40 cellular contexts compared by ENCODE assay signal in the genomic region with DNA sequence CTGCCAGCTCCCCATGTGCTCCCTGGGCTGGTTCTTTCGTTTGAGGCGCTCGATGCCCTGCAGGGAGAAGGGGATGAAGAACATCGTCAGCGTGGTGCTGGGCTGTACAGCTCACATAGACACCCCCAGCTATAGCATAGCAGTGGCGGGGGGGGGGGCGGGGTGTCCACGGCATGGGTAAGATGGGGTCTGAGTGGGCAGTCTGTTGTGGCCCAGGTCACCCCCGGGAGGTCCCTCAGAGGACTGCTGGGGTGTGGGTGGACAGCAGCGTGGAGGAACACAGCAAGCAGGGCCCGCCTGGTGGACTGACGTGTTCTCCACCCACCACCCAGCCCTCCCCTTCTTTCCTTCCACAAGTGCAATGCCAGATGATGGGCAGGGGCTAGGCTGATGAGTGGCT. TPM values are rescaled to one million over a fixed set of nuclear protein-coding genes. Genes with fewer than 3 reads are reported as not detected.
"Had no signal": no experiment of that assay in that cellular context is flagged by ENCODE, and none has a peak within 500 bp of the region (broad histone marks: within the 10 kb centered on the region; RNA-seq: fewer than 3 reads in every experiment).

No MANE protein-coding gene starts in this region.

- H3K9me3 ChIP-seq: esophagus muscularis mucosa, gastroesophageal sphincter had no signal

- H3K27ac Mint-ChIP-seq: activated CD4-positive, alpha-beta memory T cell treated with anti-CD3 and anti-CD28 coated beads for 36 hours; activated CD4-positive, alpha-beta T cell treated with anti-CD3 and anti-CD28 coated beads for 36 hours; activated CD4-positive, alpha-beta T cell treated with anti-CD3 and anti-CD28 coated beads, Interleukin-2, amount 10 ng/mL, durations not matched to agents 24 days and 14 days; activated CD8-positive, alpha-beta memory T cell treated with anti-CD3 and anti-CD28 coated beads, Interleukin-2, amount 10 ng/mL, durations not matched to agents 7 days and 5 days; activated CD8-positive, alpha-beta T cell treated with anti-CD3 and anti-CD28 coated beads, Interleukin-2, amount 10 ng/mL, durations not matched to agents 7 days and 5 days; activated naive CD8-positive, alpha-beta T cell; activated T-helper 1 cell treated with anti-CD3 and anti-CD28 coated beads, Interleukin-12 subunit alpha, Interleukin-12 subunit beta, Interleukin-2, Interleukin-4 antibody, amounts not matched to agents 30 ng/mL and 10 ng/mL and 1 ng/mL, durations not matched to agents 14 hours and 24 hours and 36 hours; activated T-helper 2 cell treated with anti-CD3 and anti-CD28 coated beads, Interferon-gamma antibody, Interleukin-2, Interleukin-4, amounts not matched to agents 10 μg/mL and 5 μg/mL and 100 μg/mL, durations not matched to agents 14 hours and 24 hours and 36 hours; effector memory CD8-positive, alpha-beta T cell had no signal

- H3K4me3 Mint-ChIP-seq: activated CD4-positive, alpha-beta memory T cell treated with anti-CD3 and anti-CD28 coated beads for 36 hours; activated CD4-positive, alpha-beta T cell treated with anti-CD3 and anti-CD28 coated beads for 36 hours; activated CD4-positive, alpha-beta T cell treated with anti-CD3 and anti-CD28 coated beads, Interleukin-2, amount 10 ng/mL, durations not matched to agents 24 days and 14 days; activated CD8-positive, alpha-beta memory T cell treated with anti-CD3 and anti-CD28 coated beads, Interleukin-2, amount 10 ng/mL, durations not matched to agents 7 days and 5 days; activated CD8-positive, alpha-beta T cell treated with anti-CD3 and anti-CD28 coated beads, Interleukin-2, amount 10 ng/mL, durations not matched to agents 7 days and 5 days; activated naive CD8-positive, alpha-beta T cell; activated T-helper 1 cell treated with anti-CD3 and anti-CD28 coated beads, Interleukin-12 subunit alpha, Interleukin-12 subunit beta, Interleukin-2, Interleukin-4 antibody, amounts not matched to agents 30 ng/mL and 10 ng/mL and 1 ng/mL, durations not matched to agents 14 hours and 24 hours and 36 hours; central memory CD8-positive, alpha-beta T cell; effector memory CD8-positive, alpha-beta T cell had no signal

- ATAC-seq: activated CD4-positive, alpha-beta T cell treated with anti-CD3 and anti-CD28 coated beads for 36 hours; activated CD8-positive, alpha-beta memory T cell treated with anti-CD3 and anti-CD28 coated beads, Interleukin-2, amount 10 ng/mL, durations not matched to agents 7 days and 5 days; activated CD8-positive, alpha-beta T cell treated with anti-CD3 and anti-CD28 coated beads, Interleukin-2, amount 10 ng/mL, durations not matched to agents 7 days and 5 days; effector memory CD8-positive, alpha-beta T cell; gastroesophageal sphincter had no signal

- H3K36me3 Mint-ChIP-seq: activated naive CD8-positive, alpha-beta T cell had no signal

- FAIRE-seq: astrocyte, bronchial epithelial cell, colon had no signal

- H3K4me3 ChIP-seq: esophagus muscularis mucosa, gastroesophageal sphincter had no signal

- DNase-seq: activated CD4-positive, alpha-beta memory T cell treated with anti-CD3 and anti-CD28 coated beads for 36 hours; activated CD4-positive, alpha-beta T cell treated with anti-CD3 and anti-CD28 coated beads for 36 hours; activated CD4-positive, alpha-beta T cell treated with anti-CD3 and anti-CD28 coated beads, Interleukin-2, amount 10 ng/mL, durations not matched to agents 24 days and 14 days; activated CD4-positive, CD25-positive, alpha-beta regulatory T cell; activated CD4-positive, CD25-positive, alpha-beta regulatory T cell treated with anti-CD3 and anti-CD28 coated beads, Interleukin-2, amount 50 U/mL, for 72 hours; activated CD8-positive, alpha-beta memory T cell treated with anti-CD3 and anti-CD28 coated beads, Interleukin-2, amount 10 ng/mL, durations not matched to agents 7 days and 5 days; activated CD8-positive, alpha-beta memory T cell treated with anti-CD3 and anti-CD28 coated beads, Interleukin-2, amount 50 U/mL, for 4 hours; activated CD8-positive, alpha-beta T cell treated with anti-CD3 and anti-CD28 coated beads, Interleukin-2, amount 10 ng/mL, durations not matched to agents 7 days and 5 days; activated gamma-delta T cell treated with Interleukin-2 at 50 U/mL for 16 hours; activated naive CD4-positive, alpha-beta T cell treated with anti-CD3 and anti-CD28 coated beads, Interleukin-2, amount 50 U/mL, for 16 hours; activated naive CD4-positive, alpha-beta T cell treated with Interleukin-2 at 50 U/mL for 16 hours; activated T-cell treated with anti-CD3 and anti-CD28 coated beads, Interleukin-2, amount 50 U/mL, for 1 hour; activated T-cell treated with anti-CD3 and anti-CD28 coated beads, Interleukin-2, amount 50 U/mL, for 48 hours; amniotic stem cell; anterior cingulate cortex; brain microvascular endothelial cell; cortex of kidney; dermis blood vessel endothelial cell; effector CD4-positive, alpha-beta T cell; effector memory CD8-positive, alpha-beta T cell; erythroblast; foreskin melanocyte; head of caudate nucleus; T-helper 2 cell had no signal

- H3K9me3 Mint-ChIP-seq: activated CD4-positive, alpha-beta memory T cell treated with anti-CD3 and anti-CD28 coated beads for 36 hours; activated CD4-positive, alpha-beta T cell treated with anti-CD3 and anti-CD28 coated beads, Interleukin-2, amount 10 ng/mL, durations not matched to agents 24 days and 14 days; activated T-helper 1 cell treated with anti-CD3 and anti-CD28 coated beads, Interleukin-12 subunit alpha, Interleukin-12 subunit beta, Interleukin-2, Interleukin-4 antibody, amounts not matched to agents 30 ng/mL and 10 ng/mL and 1 ng/mL, durations not matched to agents 14 hours and 24 hours and 36 hours; activated T-helper 2 cell treated with anti-CD3 and anti-CD28 coated beads, Interferon-gamma antibody, Interleukin-2, Interleukin-4, amounts not matched to agents 10 μg/mL and 5 μg/mL and 100 μg/mL, durations not matched to agents 14 hours and 24 hours and 36 hours; central memory CD8-positive, alpha-beta T cell; effector memory CD8-positive, alpha-beta T cell had no signal

- H3K4me1 Mint-ChIP-seq: activated CD4-positive, alpha-beta T cell treated with anti-CD3 and anti-CD28 coated beads for 36 hours; activated CD4-positive, alpha-beta T cell treated with anti-CD3 and anti-CD28 coated beads, Interleukin-2, amount 10 ng/mL, durations not matched to agents 24 days and 14 days; activated CD8-positive, alpha-beta memory T cell treated with anti-CD3 and anti-CD28 coated beads, Interleukin-2, amount 10 ng/mL, durations not matched to agents 7 days and 5 days; central memory CD8-positive, alpha-beta T cell had no signal

- H3K27me3 ChIP-seq: brain microvascular endothelial cell, esophagus muscularis mucosa, gastroesophageal sphincter had no signal

- H3K27me3 Mint-ChIP-seq: activated CD4-positive, alpha-beta memory T cell treated with anti-CD3 and anti-CD28 coated beads for 36 hours; activated CD4-positive, alpha-beta T cell treated with anti-CD3 and anti-CD28 coated beads for 36 hours; activated CD4-positive, alpha-beta T cell treated with anti-CD3 and anti-CD28 coated beads, Interleukin-2, amount 10 ng/mL, durations not matched to agents 24 days and 14 days; activated CD8-positive, alpha-beta memory T cell treated with anti-CD3 and anti-CD28 coated beads, Interleukin-2, amount 10 ng/mL, durations not matched to agents 7 days and 5 days; activated naive CD8-positive, alpha-beta T cell; central memory CD8-positive, alpha-beta T cell; effector memory CD8-positive, alpha-beta T cell had no signal

- H3K27ac ChIP-seq: brain microvascular endothelial cell, esophagus muscularis mucosa, gastroesophageal sphincter had no signal

RNA-seq across cellular contexts. Expression of gene TGM4, which starts 43.7 kb away (rescaled TPM):
- total RNA-seq: activated CD4-positive, alpha-beta memory T cell treated with anti-CD3 and anti-CD28 coated beads for 36 hours; activated CD4-positive, alpha-beta T cell treated with anti-CD3 and anti-CD28 coated beads for 36 hours; activated CD4-positive, alpha-beta T cell treated with anti-CD3 and anti-CD28 coated beads, Interleukin-2, amount 10 ng/mL, durations not matched to agents 24 days and 14 days; activated CD8-positive, alpha-beta memory T cell treated with anti-CD3 and anti-CD28 coated beads for 36 hours; activated CD8-positive, alpha-beta memory T cell treated with anti-CD3 and anti-CD28 coated beads, Interleukin-2, amount 10 ng/mL, durations not matched to agents 7 days and 5 days; activated CD8-positive, alpha-beta T cell treated with anti-CD3 and anti-CD28 coated beads, Interleukin-2, amount 10 ng/mL, durations not matched to agents 7 days and 5 days; activated T-helper 1 cell treated with anti-CD3 and anti-CD28 coated beads, Interleukin-12 subunit alpha, Interleukin-12 subunit beta, Interleukin-2, Interleukin-4 antibody, amounts not matched to agents 30 ng/mL and 10 ng/mL and 1 ng/mL, durations not matched to agents 14 hours and 24 hours and 36 hours; activated T-helper 2 cell treated with anti-CD3 and anti-CD28 coated beads, Interferon-gamma antibody, Interleukin-2, Interleukin-4, amounts not matched to agents 10 μg/mL and 5 μg/mL and 100 μg/mL, durations not matched to agents 14 hours and 24 hours and 36 hours; cardiac septum; cerebellum; dermis blood vessel endothelial cell; esophagus muscularis mucosa; fibroblast of lung; fibroblast of villous mesenchyme; gastroesophageal sphincter; glomerular endothelial cell; T-helper 1 cell treated with Interleukin-12 subunit alpha and Interleukin-12 subunit beta and Interleukin-4 antibody, amounts not matched to agents 30 ng/mL and 1 ng/mL, for 36 hours had no signal
- polyA plus RNA-seq: fibroblast of lung had no signal
